Comparison of ENCODE assay signal across 9 cellular contexts in genomic region chr5:135203593-135204036, GRCh38.
A peak's percentile ranks its signal among the peaks of the same experiment; 100 is the strongest.
DNase-seq lines count a peak whose midpoint lies in the region; ATAC-seq and TF ChIP-seq lines count a peak whose summit lies in the region.
"Had no signal": no experiment of that assay in that cellular context is flagged by ENCODE, and none has a peak within 500 bp of the region (broad histone marks: within the 10 kb centered on the region; RNA-seq: fewer than 3 reads in every experiment).

No MANE protein-coding gene starts in this region.

- peaks cover 16% of the 10 kb centered on the region for H3K9me3 Mint-ChIP-seq in activated naive CD4-positive, alpha-beta T cell treated with anti-CD3 and anti-CD28 coated beads for 36 hours
- peaks cover 13% of the 10 kb centered on the region for H3K9me3 Mint-ChIP-seq in activated T-cell treated with anti-CD3 and anti-CD28 coated beads, Interleukin-2, amount 50 U/mL, for 24 hours

- peaks cover 0 to 22% (median 2%) of the 10 kb centered on the region in 4 donors for H3K9me3 ChIP-seq in tibial nerve

- no peak overlapping the region for H3K4me3 ChIP-seq in tibial nerve

- H3K4me3 Mint-ChIP-seq in activated naive CD4-positive, alpha-beta T cell treated with anti-CD3 and anti-CD28 coated beads for 36 hours, result no peak overlapping the region
- H3K4me3 Mint-ChIP-seq in activated T-cell treated with anti-CD3 and anti-CD28 coated beads, Interleukin-2, amount 50 U/mL, for 24 hours, result no peak overlapping the region

- peak; percentile 28 for DNase-seq in D341Med (ENCODE audit: low spot score)
- DNase-seq in HT-29 (ENCODE audit: low spot score), result peak; percentile 82
- peak; percentile 23 for DNase-seq in kidney tubule cell (ENCODE audit: low spot score)
- DNase-seq in NCI-H2227 (lab: John Stamatoyannopoulos, UW; ENCODE audit: unreplicated experiment), result no peak
- no peak for DNase-seq in activated naive CD4-positive, alpha-beta T cell treated with anti-CD3 and anti-CD28 coated beads for 36 hours
- no peak for DNase-seq in tibial nerve (ENCODE audit: low spot score in 2 of 2)
- DNase-seq in activated T-cell treated with anti-CD3 and anti-CD28 coated beads, Interleukin-2, amount 50 U/mL, for 24 hours, result no peak

- 69 to 79% methylated on average over 4 of the region's 4 CpGs for WGBS in tibial nerve, 2 donors

- H3K36me3 ChIP-seq in tibial nerve, result no peaks in the 10 kb centered on the region

- TF ChIP-seq EP300 in tibial nerve (IDR thresholded peaks at IDR 0.05), result no peak

- no peaks in the 10 kb centered on the region for H3K4me1 ChIP-seq in tibial nerve

- H3K27ac ChIP-seq in tibial nerve, result no peak overlapping the region

- H3K27me3 Mint-ChIP-seq in activated naive CD4-positive, alpha-beta T cell treated with anti-CD3 and anti-CD28 coated beads for 36 hours (ENCODE audit: low read depth), result peaks cover 11% of the 10 kb centered on the region
- peaks cover 39% of the 10 kb centered on the region for H3K27me3 Mint-ChIP-seq in activated T-cell treated with anti-CD3 and anti-CD28 coated beads, Interleukin-2, amount 50 U/mL, for 24 hours

- no peak for TF ChIP-seq CTCF in tibial nerve (IDR thresholded peaks at IDR 0.05)

- H3K4me1 Mint-ChIP-seq in activated naive CD4-positive, alpha-beta T cell treated with anti-CD3 and anti-CD28 coated beads for 36 hours (ENCODE audit: low read depth), result no peaks in the 10 kb centered on the region
- H3K4me1 Mint-ChIP-seq in activated T-cell treated with anti-CD3 and anti-CD28 coated beads, Interleukin-2, amount 50 U/mL, for 24 hours (ENCODE audit: low read depth), result no peaks in the 10 kb centered on the region

- CTCF ChIA-PET in activated naive CD4-positive, alpha-beta T cell treated with anti-CD3 and anti-CD28 coated beads for 36 hours (lab: Charles Lee), result interaction anchor here (1.3 kb wide), 1 partner anchor 123 kb away, joined by 3 read pairs; no protein-coding TSS in a partner anchor

- 0 out of 3 replicates have a peak, but pooled peaks have one; percentile 28 for ATAC-seq in SK-N-SH treated with all-trans-retinoic acid at 6 μM for 48 hours

- TF ChIP-seq POLR2A in tibial nerve (IDR thresholded peaks at IDR 0.05), result no peak

- H3K36me3 Mint-ChIP-seq in activated naive CD4-positive, alpha-beta T cell treated with anti-CD3 and anti-CD28 coated beads for 36 hours (ENCODE audit: low read depth), result peaks cover 4% of the 10 kb centered on the region
- no peaks in the 10 kb centered on the region for H3K36me3 Mint-ChIP-seq in activated T-cell treated with anti-CD3 and anti-CD28 coated beads, Interleukin-2, amount 50 U/mL, for 24 hours (ENCODE audit: low read depth)

- H3K27me3 ChIP-seq in tibial nerve, result no peaks in the 10 kb centered on the region

- no peak overlapping the region for H3K27ac Mint-ChIP-seq in activated naive CD4-positive, alpha-beta T cell treated with anti-CD3 and anti-CD28 coated beads for 36 hours
- no peak overlapping the region for H3K27ac Mint-ChIP-seq in activated T-cell treated with anti-CD3 and anti-CD28 coated beads, Interleukin-2, amount 50 U/mL, for 24 hours
- H3K27ac Mint-ChIP-seq: activated T-helper 2 cell treated with anti-CD3 and anti-CD28 coated beads, Interferon-gamma antibody, Interleukin-2, Interleukin-4, amounts not matched to agents 10 μg/mL and 5 μg/mL and 100 μg/mL, durations not matched to agents 14 hours and 24 hours and 36 hours had no signal

- intact Hi-C loops in activated naive CD4-positive, alpha-beta T cell treated with anti-CD3 and anti-CD28 coated beads for 36 hours (cut with micrococcal nuclease), result no loop called here

TF ChIP-seq in SK-N-SH treated with all-trans-retinoic acid at 6 μM for 48 hours, 23 proteins besides CTCF, POLR2A, EP300 and RAD21:
- TF ChIP-seq ZNF565 (CRISPR knock-in tag; conservative IDR thresholded peaks at IDR 0.05; ENCODE audit: low read depth), result no peak
- TF ChIP-seq ARNTL (CRISPR knock-in tag; IDR thresholded peaks at IDR 0.05; ENCODE audit: borderline replicate concordance, low read depth), result no peak
- no peak for TF ChIP-seq ZFP3 (CRISPR knock-in tag; IDR thresholded peaks at IDR 0.05)
- TF ChIP-seq CSDC2 (CRISPR knock-in tag; IDR thresholded peaks at IDR 0.05), result no peak
- TF ChIP-seq ESRRG (CRISPR knock-in tag; IDR thresholded peaks at IDR 0.05), result no peak
- no peak for TF ChIP-seq GLIS3 (CRISPR knock-in tag; IDR thresholded peaks at IDR 0.05)
- TF ChIP-seq TOX (CRISPR knock-in tag; IDR thresholded peaks at IDR 0.05; ENCODE audit: borderline replicate concordance), result no peak
- no peak for TF ChIP-seq ISL1 (CRISPR knock-in tag; IDR thresholded peaks at IDR 0.05)

Comparison
In these comparisons a context has a peak if more than half of its experiments do, and no peak if none do; other contexts are left out.
1. DNase-seq: peak in D341Med (single experiment), HT-29 (single experiment) and kidney tubule cell (single experiment); none in NCI-H2227 (single experiment), activated naive CD4-positive, alpha-beta T cell treated with anti-CD3 and anti-CD28 coated beads for 36 hours (single experiment), tibial nerve (0 of 2) and activated T-cell treated with anti-CD3 and anti-CD28 coated beads, Interleukin-2, amount 50 U/mL, for 24 hours (single experiment).